In the genomic region with DNA sequence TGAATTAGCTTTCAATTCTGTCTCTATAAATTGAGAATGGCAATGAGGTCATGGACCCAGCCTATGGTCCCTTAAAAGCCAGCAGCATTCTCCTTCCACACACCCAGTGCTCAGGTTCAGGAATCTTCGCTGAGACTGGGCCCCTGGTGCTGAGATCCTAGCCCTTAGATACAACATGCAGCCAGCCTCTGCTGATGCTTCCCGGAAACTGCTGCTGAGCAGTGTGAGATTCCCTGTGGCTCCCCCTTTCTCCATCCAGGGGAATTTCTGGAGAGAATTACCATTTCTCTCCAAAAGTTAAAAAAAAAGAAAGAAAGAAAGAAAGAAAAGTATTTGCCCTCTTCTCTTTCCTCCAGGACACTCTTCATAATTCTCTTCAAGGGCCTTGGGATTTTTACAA, we compare ENCODE assay signal across 16 cellular contexts. TPM values are rescaled to one million over a fixed set of nuclear protein-coding genes. Genes with fewer than 3 reads are reported as not detected.
A peak's percentile ranks its signal among the peaks of the same experiment; 100 is the strongest.
DNase-seq lines count a peak whose midpoint lies in the region; ATAC-seq and TF ChIP-seq lines count a peak whose summit lies in the region.
"Had no signal": no experiment of that assay in that cellular context is flagged by ENCODE, and none has a peak within 500 bp of the region (broad histone marks: within the 10 kb centered on the region; RNA-seq: fewer than 3 reads in every experiment).

No MANE protein-coding gene starts in this region.

- H2AK5ac ChIP-seq in mesendoderm (ENCODE audit: low read length): no peak overlapping the region

- H3K27me3 Mint-ChIP-seq in activated naive CD8-positive, alpha-beta T cell treated with anti-CD3 and anti-CD28 coated beads, Interleukin-2, amount 50 U/mL, for 24 hours: no peaks in the 10 kb centered on the region

- no peak overlapping the region for H3K56ac ChIP-seq in mesendoderm (ENCODE audit: low read length)

- DNase-seq in G401 (ENCODE audit: low spot score) (peak; percentile 2), RPMI7951 (ENCODE audit: low read depth) (peak; percentile 43), fibroblast of lung (ENCODE audit: low read depth in 2 of 2) (peak in 1 of 2 donors; percentile 38), mesendoderm (peak; percentile 84), retina (no peak), GDM1 (lab: John Stamatoyannopoulos, UW) (no peak), SKM-1 (lab: John Stamatoyannopoulos, UW; ENCODE audit: unreplicated experiment) (no peak)
- DNase-seq in activated naive CD8-positive, alpha-beta T cell treated with anti-CD3 and anti-CD28 coated beads, Interleukin-2, amount 50 U/mL, for 24 hours: no peak
- DNase-seq: activated CD4-positive, alpha-beta T cell treated with anti-CD3 and anti-CD28 coated beads for 48 hours; amniotic stem cell; DMS153; islet precursor cell; pancreas; RPMI8226; T-helper 17 cell had no signal

- H4K20me1 ChIP-seq in fibroblast of lung (ENCODE audit: control insufficient read depth, extremely low read depth, insufficient read depth, low read length): no peaks in the 10 kb centered on the region
- H4K20me1 ChIP-seq: BLaER1 had no signal

- H3K4me2 ChIP-seq in fibroblast of lung (ENCODE audit: extremely low read depth, insufficient read depth, low read length) (no peak overlapping the region), mesendoderm (ENCODE audit: low read length) (no peak overlapping the region)
- H3K4me2 ChIP-seq: BLaER1 had no signal

- WGBS in mesendoderm (ENCODE audit: extremely low coverage, insufficient coverage, low lambda C conversion rate): no CpG with 5 or more reads among the region's 2 CpGs

- ATAC-seq in activated naive CD8-positive, alpha-beta T cell treated with anti-CD3 and anti-CD28 coated beads, Interleukin-2, amount 50 U/mL, for 24 hours: no peak
- ATAC-seq: pancreas, T-helper 17 cell had no signal

- H3K4me3 Mint-ChIP-seq in activated naive CD8-positive, alpha-beta T cell treated with anti-CD3 and anti-CD28 coated beads, Interleukin-2, amount 50 U/mL, for 24 hours: no peak overlapping the region
- H3K4me3 Mint-ChIP-seq: T-helper 17 cell had no signal

- no peaks in the 10 kb centered on the region for H3K79me1 ChIP-seq in mesendoderm (ENCODE audit: low read length)

- no peak overlapping the region for H3K4me3 ChIP-seq in fibroblast of lung (replicated peaks in 1 of 4; ENCODE audit: control extremely low read depth in 1 of 4, insufficient read depth in 1 of 4, low read depth in 3 of 4, low read length in 4 of 4)
- H3K4me3 ChIP-seq in mesendoderm (ENCODE audit: low read length): no peak overlapping the region
- H3K4me3 ChIP-seq: BLaER1, pancreas had no signal

- no peak overlapping the region for H2BK5ac ChIP-seq in mesendoderm (ENCODE audit: low read length)

- in situ Hi-C loops in G401 (cut with HindIII; ENCODE audit: low sequenced_read_pairs): no loop called here

- H3K36me3 ChIP-seq in fibroblast of lung (ENCODE audit: control insufficient read depth, insufficient read depth, low read length) (no peaks in the 10 kb centered on the region), mesendoderm (ENCODE audit: control insufficient read depth, insufficient read depth, low read length) (no peaks in the 10 kb centered on the region)
- H3K36me3 ChIP-seq: BLaER1, pancreas had no signal

- H3K27me3 ChIP-seq in fibroblast of lung (ENCODE audit: control insufficient read depth, insufficient read depth, low read length) (no peaks in the 10 kb centered on the region), mesendoderm (ENCODE audit: insufficient read depth, low read length, poor library complexity) (no peaks in the 10 kb centered on the region)
- H3K27me3 ChIP-seq: BLaER1, pancreas had no signal

- H3K79me2 ChIP-seq in fibroblast of lung (ENCODE audit: control insufficient read depth, insufficient read depth, low read length) (no peaks in the 10 kb centered on the region), mesendoderm (ENCODE audit: control insufficient read depth, insufficient read depth, low read length) (no peaks in the 10 kb centered on the region)

- no peak overlapping the region for H3K23ac ChIP-seq in mesendoderm (ENCODE audit: low read length)

- peak; percentile 18 to 46 for TF ChIP-seq CTCF in fibroblast of lung (conservative IDR thresholded peaks at IDR 0.05 in 1 of 2, IDR thresholded peaks at IDR 0.05 in 1 of 2; ENCODE audit: low read depth in 1 of 2, low read length in 2 of 2)

- H3K18ac ChIP-seq in mesendoderm (ENCODE audit: low read length): no peak overlapping the region

- H4K8ac ChIP-seq in mesendoderm (ENCODE audit: low read depth, low read length): no peak overlapping the region

- no peaks in the 10 kb centered on the region for H3K9me3 ChIP-seq in fibroblast of lung (ENCODE audit: control insufficient read depth, insufficient read depth, low read depth, low read length)
- H3K9me3 ChIP-seq: BLaER1, pancreas had no signal

- H2BK15ac ChIP-seq in mesendoderm (replicated peaks; ENCODE audit: low read depth): no peak overlapping the region

- H3K4me1 Mint-ChIP-seq in activated naive CD8-positive, alpha-beta T cell treated with anti-CD3 and anti-CD28 coated beads, Interleukin-2, amount 50 U/mL, for 24 hours: no peaks in the 10 kb centered on the region
- H3K4me1 Mint-ChIP-seq: T-helper 17 cell had no signal

- no peaks in the 10 kb centered on the region for H3K36me3 Mint-ChIP-seq in activated naive CD8-positive, alpha-beta T cell treated with anti-CD3 and anti-CD28 coated beads, Interleukin-2, amount 50 U/mL, for 24 hours (ENCODE audit: low read depth)

- H3K4me1 ChIP-seq in fibroblast of lung (ENCODE audit: control insufficient read depth, extremely low read depth, insufficient read depth, low read length): no peaks in the 10 kb centered on the region
- no peaks in the 10 kb centered on the region for H3K4me1 ChIP-seq in mesendoderm (ENCODE audit: control insufficient read depth, low read depth, low read length)
- H3K4me1 ChIP-seq: BLaER1, pancreas had no signal

- H2AFZ ChIP-seq in fibroblast of lung (ENCODE audit: low read length): no peak overlapping the region

- no peak overlapping the region for H4K5ac ChIP-seq in mesendoderm (ENCODE audit: low read length)

- no peak overlapping the region for H3K4ac ChIP-seq in mesendoderm (ENCODE audit: low read depth, low read length)

- H3K9me3 Mint-ChIP-seq in activated naive CD8-positive, alpha-beta T cell treated with anti-CD3 and anti-CD28 coated beads, Interleukin-2, amount 50 U/mL, for 24 hours: no peaks in the 10 kb centered on the region

- H3K27ac ChIP-seq in fibroblast of lung (ENCODE audit: insufficient read depth, low read length) (no peak overlapping the region), mesendoderm (ENCODE audit: low read depth, low read length) (no peak overlapping the region)
- H3K27ac ChIP-seq: BLaER1, pancreas had no signal

- no peak overlapping the region for H3K9ac ChIP-seq in fibroblast of lung (ENCODE audit: insufficient read depth, low read length)
- H3K9ac ChIP-seq in mesendoderm (ENCODE audit: low read length): no peak overlapping the region
- H3K9ac ChIP-seq: BLaER1 had no signal

- no peak overlapping the region for H2BK120ac ChIP-seq in mesendoderm (ENCODE audit: low read depth, low read length)

- H3K27ac Mint-ChIP-seq in activated naive CD8-positive, alpha-beta T cell treated with anti-CD3 and anti-CD28 coated beads, Interleukin-2, amount 50 U/mL, for 24 hours: no peak overlapping the region
- H3K27ac Mint-ChIP-seq: T-helper 17 cell had no signal

RNA-seq across cellular contexts. Expression of gene RALGPS2, which starts 31.7 kb away (rescaled TPM):
- 11.9 and 16.0 TPM in 2 replicates for total RNA-seq in G401 (2014; rRNA removed; shearing (Covaris generic))
- 9.2 and 18.1 TPM in 2 replicates for total RNA-seq in RPMI7951 (2014; rRNA removed; shearing (Covaris generic))
- total RNA-seq in fibroblast of lung: 59.6 and 69.7 TPM in 2 replicates
- 26.1 and 53.8 TPM in 2 replicates for polyA plus RNA-seq in fibroblast of lung
- polyA plus RNA-seq in fibroblast of lung (2012): 20.3 and 38.7 TPM in 2 replicates
- 20.2 and 23.6 TPM in 2 replicates for polyA minus RNA-seq in fibroblast of lung (ENCODE audit: low replicate concordance)
- polyA plus RNA-seq in mesendoderm (2013, experiment 1 of 2): 14.8 TPM
- polyA plus RNA-seq in mesendoderm (2013, experiment 2 of 2): 15.9 TPM

Comparison
In these comparisons a context has a peak if more than half of its experiments do, and no peak if none do; other contexts are left out.
1. DNase-seq: peak in G401 (single experiment), RPMI7951 (single experiment) and mesendoderm (single experiment); none in retina (single experiment), GDM1 (single experiment), SKM-1 (single experiment) and activated naive CD8-positive, alpha-beta T cell treated with anti-CD3 and anti-CD28 coated beads, Interleukin-2, amount 50 U/mL, for 24 hours (single experiment).